Comparison of ENCODE assay signal across 15 cellular contexts in the genomic region with DNA sequence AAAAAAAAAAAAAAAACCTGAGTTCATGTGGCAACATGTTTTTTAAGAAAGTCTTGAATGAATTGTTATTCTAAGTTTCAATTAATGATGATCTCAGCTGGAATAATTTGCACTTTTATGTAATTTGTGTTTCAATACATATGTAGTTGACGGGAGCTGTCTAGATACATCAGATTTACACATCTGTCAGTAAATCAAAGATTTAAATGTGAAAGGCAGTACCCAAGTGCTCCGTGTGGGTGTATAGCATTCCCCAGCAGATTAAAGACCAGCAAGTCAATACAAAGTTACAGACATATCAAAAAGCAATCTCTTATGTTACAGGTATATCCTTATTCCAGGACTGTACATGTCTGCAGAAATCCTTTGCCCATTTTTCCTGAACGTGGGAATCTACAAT. TPM values are rescaled to one million over a fixed set of nuclear protein-coding genes. Genes with fewer than 3 reads are reported as not detected.
DNase-seq lines count a peak whose midpoint lies in the region; ATAC-seq, FAIRE-seq and TF ChIP-seq lines count a peak whose summit lies in the region.
"Had no signal": no experiment of that assay in that cellular context is flagged by ENCODE, and none has a peak within 500 bp of the region (broad histone marks: within the 10 kb centered on the region; RNA-seq: fewer than 3 reads in every experiment).

No MANE protein-coding gene starts in this region.

- H3K36me3 ChIP-seq in HAP-1 (replicated peaks) = no peaks in the 10 kb centered on the region
- H3K36me3 ChIP-seq in bronchial epithelial cell (ENCODE audit: control insufficient read depth, insufficient read depth, low read length) = no peaks in the 10 kb centered on the region
- no peaks in the 10 kb centered on the region for H3K36me3 ChIP-seq in neural cell (ENCODE audit: insufficient read depth, low read length)
- no peaks in the 10 kb centered on the region for H3K36me3 ChIP-seq in tibial artery
- H3K36me3 ChIP-seq in MM.1S (replicated peaks; ENCODE audit: insufficient read depth, low read length) = no peaks in the 10 kb centered on the region
- H3K36me3 ChIP-seq: BLaER1 treated with 17β-estradiol and CSF1 and Interleukin-3, amounts not matched to agents 10 nM and 100 nM had no signal

- H2AFZ ChIP-seq in neural cell (ENCODE audit: low read depth, low read length) (no peak overlapping the region), MM.1S (ENCODE audit: low read length) (no peak overlapping the region)
- H2AFZ ChIP-seq: GM23248 had no signal

- H3F3A ChIP-seq in neural cell (ENCODE audit: insufficient read depth, low read length, poor library complexity, severe bottlenecking) (no peaks in the 10 kb centered on the region), MM.1S (ENCODE audit: insufficient read depth, low read length) (no peaks in the 10 kb centered on the region)

- H3K4me1 ChIP-seq in HAP-1 = peaks cover 11% of the 10 kb centered on the region
- H3K4me1 ChIP-seq in tibial artery = peaks cover 0 to 98% (median 63%) of the 10 kb centered on the region in 4 donors
- H3K4me1 ChIP-seq in MM.1S (ENCODE audit: low read length) = no peaks in the 10 kb centered on the region
- H3K4me1 ChIP-seq: BLaER1 treated with 17β-estradiol and CSF1 and Interleukin-3, amounts not matched to agents 10 nM and 100 nM had no signal

- TF ChIP-seq CTCF in bronchial epithelial cell (IDR thresholded peaks at IDR 0.05; ENCODE audit: insufficient read depth, low read length, severe bottlenecking) (no peak), neural cell (IDR thresholded peaks at IDR 0.05; ENCODE audit: poor library complexity, severe bottlenecking) (no peak), tibial artery (IDR thresholded peaks at IDR 0.05) (no peak), MM.1S (IDR thresholded peaks at IDR 0.05; ENCODE audit: low read length) (no peak)

- intact Hi-C loops in tibial artery (cut with DNase I; ENCODE audit: low total_unique reads) = loop anchor here (1.0 kb wide), 1 partner anchor 20 kb away; no protein-coding TSS in a partner anchor

- no peak overlapping the region for H3K27ac ChIP-seq in neural cell (ENCODE audit: low read length)
- H3K27ac ChIP-seq in tibial artery = peak overlapping the region; percentile 84 to 90
- H3K27ac ChIP-seq in MM.1S (ENCODE audit: low read length) = no peak overlapping the region
- H3K27ac ChIP-seq: BLaER1 treated with 17β-estradiol and CSF1 and Interleukin-3, amounts not matched to agents 10 nM and 100 nM; GM23248 had no signal

- no peak for FAIRE-seq in bronchial epithelial cell (lab: Jason Lieb, UNC)
- FAIRE-seq: GM12878 had no signal

- H3K27me3 ChIP-seq in HAP-1 (ENCODE audit: low read depth) (no peaks in the 10 kb centered on the region), bronchial epithelial cell (ENCODE audit: control insufficient read depth, insufficient read depth, low read length) (no peaks in the 10 kb centered on the region), neural cell (ENCODE audit: insufficient read depth, low read depth, low read length) (no peaks in the 10 kb centered on the region), tibial artery (no peaks in the 10 kb centered on the region), MM.1S (replicated peaks; ENCODE audit: insufficient read depth, low read length) (no peaks in the 10 kb centered on the region)
- H3K27me3 ChIP-seq: BLaER1 treated with 17β-estradiol and CSF1 and Interleukin-3, amounts not matched to agents 10 nM and 100 nM had no signal

- H3K9ac ChIP-seq in neural cell (ENCODE audit: low read length) = no peak overlapping the region
- H3K9ac ChIP-seq in MM.1S (ENCODE audit: low read length) = no peak overlapping the region
- H3K9ac ChIP-seq: BLaER1 treated with 17β-estradiol and CSF1 and Interleukin-3, amounts not matched to agents 10 nM and 100 nM; GM23248 had no signal

- H4K20me1 ChIP-seq in neural cell (ENCODE audit: insufficient read depth) (no peaks in the 10 kb centered on the region), MM.1S (ENCODE audit: insufficient read depth, low read length) (no peaks in the 10 kb centered on the region)
- H4K20me1 ChIP-seq: BLaER1 treated with 17β-estradiol and CSF1 and Interleukin-3, amounts not matched to agents 10 nM and 100 nM had no signal

- H3K79me2 ChIP-seq in neural cell (replicated peaks; ENCODE audit: insufficient read depth, low read length) = no peaks in the 10 kb centered on the region
- no peaks in the 10 kb centered on the region for H3K79me2 ChIP-seq in MM.1S (ENCODE audit: low read length)

- H3K4me3 ChIP-seq in HAP-1 (no peak overlapping the region), bronchial epithelial cell (ENCODE audit: low read depth, low read length) (no peak overlapping the region), neural cell (ENCODE audit: low read length) (no peak overlapping the region), tibial artery (no peak overlapping the region), MM.1S (ENCODE audit: low read length) (no peak overlapping the region)
- H3K4me3 ChIP-seq: BLaER1 treated with 17β-estradiol and CSF1 and Interleukin-3, amounts not matched to agents 10 nM and 100 nM; GM12878; GM23248 had no signal

- peak; percentile 52 to 89 for DNase-seq in HAP-1 (ENCODE audit: low spot score in 2 of 2)
- DNase-seq in bronchial epithelial cell (ENCODE audit: low read depth) = peak; percentile 26
- DNase-seq in tibial artery = no peak
- no peak for DNase-seq in MM.1S
- DNase-seq: Calu3; CD8-positive, alpha-beta T cell; DMS79 treated with DMSO at 0.1 percent for 48 hours; GF-D8; GM23248; HCEC 1CT had no signal

- ATAC-seq in HG03457 (IDR thresholded peaks at IDR 0.05; ENCODE audit: unreplicated experiment) = no peak
- ATAC-seq in HG02763 (IDR thresholded peaks at IDR 0.05; ENCODE audit: unreplicated experiment) = no peak
- ATAC-seq: CD8-positive, alpha-beta T cell; GM12878 had no signal

- no peak overlapping the region for H3K4me2 ChIP-seq in neural cell (ENCODE audit: low read length)
- no peak overlapping the region for H3K4me2 ChIP-seq in MM.1S (ENCODE audit: low read depth, low read length)
- H3K4me2 ChIP-seq: BLaER1 treated with 17β-estradiol and CSF1 and Interleukin-3, amounts not matched to agents 10 nM and 100 nM had no signal

- in situ Hi-C loops in HAP-1 (cut with MboI; ENCODE audit: low sequenced_read_pairs) = no loop called here

- TF ChIP-seq EP300 in neural cell (conservative IDR thresholded peaks at IDR 0.05; ENCODE audit: poor library complexity, severe bottlenecking) = peak; percentile 63

- no peak for TF ChIP-seq RAD21 in neural cell (conservative IDR thresholded peaks at IDR 0.05)

- H3K9me2 ChIP-seq in neural cell (ENCODE audit: insufficient read depth, low read length) = no peaks in the 10 kb centered on the region
- no peaks in the 10 kb centered on the region for H3K9me2 ChIP-seq in MM.1S (replicated peaks; ENCODE audit: insufficient read depth, low read length)

- no peaks in the 10 kb centered on the region for H3K9me3 ChIP-seq in HAP-1
- H3K9me3 ChIP-seq in neural cell (ENCODE audit: low read length) = no peaks in the 10 kb centered on the region
- no peaks in the 10 kb centered on the region for H3K9me3 ChIP-seq in tibial artery
- H3K9me3 ChIP-seq in MM.1S (replicated peaks; ENCODE audit: insufficient read depth, low read length) = no peaks in the 10 kb centered on the region
- H3K9me3 ChIP-seq: BLaER1 treated with 17β-estradiol and CSF1 and Interleukin-3, amounts not matched to agents 10 nM and 100 nM had no signal

TF ChIP-seq in neural cell, 6 proteins besides CTCF, POLR2A, EP300 and RAD21:
- TF ChIP-seq, protein P1, sequence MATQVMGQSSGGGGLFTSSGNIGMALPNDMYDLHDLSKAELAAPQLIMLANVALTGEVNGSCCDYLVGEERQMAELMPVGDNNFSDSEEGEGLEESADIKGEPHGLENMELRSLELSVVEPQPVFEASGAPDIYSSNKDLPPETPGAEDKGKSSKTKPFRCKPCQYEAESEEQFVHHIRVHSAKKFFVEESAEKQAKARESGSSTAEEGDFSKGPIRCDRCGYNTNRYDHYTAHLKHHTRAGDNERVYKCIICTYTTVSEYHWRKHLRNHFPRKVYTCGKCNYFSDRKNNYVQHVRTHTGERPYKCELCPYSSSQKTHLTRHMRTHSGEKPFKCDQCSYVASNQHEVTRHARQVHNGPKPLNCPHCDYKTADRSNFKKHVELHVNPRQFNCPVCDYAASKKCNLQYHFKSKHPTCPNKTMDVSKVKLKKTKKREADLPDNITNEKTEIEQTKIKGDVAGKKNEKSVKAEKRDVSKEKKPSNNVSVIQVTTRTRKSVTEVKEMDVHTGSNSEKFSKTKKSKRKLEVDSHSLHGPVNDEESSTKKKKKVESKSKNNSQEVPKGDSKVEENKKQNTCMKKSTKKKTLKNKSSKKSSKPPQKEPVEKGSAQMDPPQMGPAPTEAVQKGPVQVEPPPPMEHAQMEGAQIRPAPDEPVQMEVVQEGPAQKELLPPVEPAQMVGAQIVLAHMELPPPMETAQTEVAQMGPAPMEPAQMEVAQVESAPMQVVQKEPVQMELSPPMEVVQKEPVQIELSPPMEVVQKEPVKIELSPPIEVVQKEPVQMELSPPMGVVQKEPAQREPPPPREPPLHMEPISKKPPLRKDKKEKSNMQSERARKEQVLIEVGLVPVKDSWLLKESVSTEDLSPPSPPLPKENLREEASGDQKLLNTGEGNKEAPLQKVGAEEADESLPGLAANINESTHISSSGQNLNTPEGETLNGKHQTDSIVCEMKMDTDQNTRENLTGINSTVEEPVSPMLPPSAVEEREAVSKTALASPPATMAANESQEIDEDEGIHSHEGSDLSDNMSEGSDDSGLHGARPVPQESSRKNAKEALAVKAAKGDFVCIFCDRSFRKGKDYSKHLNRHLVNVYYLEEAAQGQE (IDR thresholded peaks at IDR 0.05; ENCODE audit: borderline replicate concordance) = no peak
- TF ChIP-seq POLR2AphosphoS5 (IDR thresholded peaks at IDR 0.05) = no peak
- no peak for TF ChIP-seq MXI1 (conservative IDR thresholded peaks at IDR 0.05; ENCODE audit: poor library complexity, severe bottlenecking)
- no peak for TF ChIP-seq SMC3 (conservative IDR thresholded peaks at IDR 0.05; ENCODE audit: poor library complexity)
- TF ChIP-seq EZH2 (IDR thresholded peaks at IDR 0.05; ENCODE audit: borderline replicate concordance, insufficient read depth, low read length, poor library complexity, severe bottlenecking) = no peak
- no peak for TF ChIP-seq TAF1 (IDR thresholded peaks at IDR 0.05; ENCODE audit: low read depth)

RNA-seq across cellular contexts. Expression of a gene that starts 35.2 kb away (rescaled TPM):
- total RNA-seq in bronchial epithelial cell = 0.13 and 0.26 TPM in 2 replicates
- polyA plus RNA-seq in neural cell = 0.10 and 0.14 TPM in 2 replicates
- 0.49 and 0.81 TPM in 2 replicates for polyA minus RNA-seq in neural cell

Comparison
In these comparisons a context has a peak if more than half of its experiments do, and no peak if none do; other contexts are left out.
1. DNase-seq: peak in HAP-1 (2 of 2) and bronchial epithelial cell (single experiment); none in tibial artery (0 of 2) and MM.1S (single experiment).
2. H3K27ac ChIP-seq: peak in tibial artery (2 of 2); none in neural cell (single experiment) and MM.1S (single experiment).